ENCODE assay signal across 1 cellular context in genomic region chr1:19882111-19883071, GRCh38.
A peak's percentile ranks its signal among the peaks of the same experiment; 100 is the strongest.
TF ChIP-seq lines count a peak whose summit lies in the region.

OTUD3 (plus strand) TSS chr1:19882395; CDS start chr1:19882514, 119 bp downstream.

TF ChIP-seq in K562, 482 proteins besides CTCF, POLR2A, EP300 and RAD21 (continued from another document and continues in another):
- TF ChIP-seq ELF2 (CRISPR knock-in tag; IDR thresholded peaks at IDR 0.05) (no peak), FOXK2 (conservative IDR thresholded peaks at IDR 0.05 in 1 of 2, IDR thresholded peaks at IDR 0.05 in 1 of 2; ENCODE audit: low read depth in 2 of 2) (0 out of 4 replicates have a peak, but pooled peaks of 1 of the 2 experiments have one; percentile 40), MYNN (IDR thresholded peaks at IDR 0.05) (0 out of 2 replicates have a peak, but pooled peaks have one; percentile 44), MYNN (CRISPR knock-in tag; IDR thresholded peaks at IDR 0.05) (no peak), HDAC3 (IDR thresholded peaks at IDR 0.05; ENCODE audit: borderline replicate concordance, partially characterized antibody) (peak; percentile 17), ZEB2 (IDR thresholded peaks at IDR 0.05) (no peak), ZBTB1 (CRISPR knock-in tag; IDR thresholded peaks at IDR 0.05; ENCODE audit: borderline replicate concordance, low read depth) (peak; percentile 73; the same call in 1 of the 2 replicates), GATAD2B (IDR thresholded peaks at IDR 0.05; ENCODE audit: borderline replicate concordance) (no peak; the same call in 1 of the 2 replicates), TCF3 (CRISPR knock-in tag; IDR thresholded peaks at IDR 0.05) (peak; percentile 21; the same call in 1 of the 2 replicates), NR2C2 (CRISPR knock-in tag; IDR thresholded peaks at IDR 0.05) (no peak), NR2C2 (tag; IDR thresholded peaks at IDR 0.05) (no peak; the same call in 1 of the 2 replicates), SREBF2 (CRISPR knock-in tag; IDR thresholded peaks at IDR 0.05) (no peak), SMAD4 (CRISPR knock-in tag; conservative IDR thresholded peaks at IDR 0.05) (peak; percentile 63), BCL6 (CRISPR knock-in tag; IDR thresholded peaks at IDR 0.05) (no peak), CCNT2 (IDR thresholded peaks at IDR 0.05; ENCODE audit: borderline replicate concordance, extremely low read depth, insufficient read length, low read depth, low read length) (peak; percentile 50), ZNF274 (IDR thresholded peaks at IDR 0.05; ENCODE audit: borderline replicate concordance, low read depth, low read length) (no peak), ZNF75A (CRISPR knock-in tag; IDR thresholded peaks at IDR 0.05) (no peak), SMAD3 (CRISPR knock-in tag; conservative IDR thresholded peaks at IDR 0.05) (no peak), PYGO2 (tag; IDR thresholded peaks at IDR 0.05) (no peak), PCBP2 (IDR thresholded peaks at IDR 0.05; ENCODE audit: low read depth, low read length, poor library complexity, severe bottlenecking) (no peak), SMARCE1 (IDR thresholded peaks at IDR 0.05) (no peak), NR4A1 (CRISPR knock-in tag; IDR thresholded peaks at IDR 0.05) (0 out of 2 replicates have a peak, but pooled peaks have one; percentile 70), NR4A1 (tag; IDR thresholded peaks at IDR 0.05) (no peak), SMAD2 (IDR thresholded peaks at IDR 0.05; ENCODE audit: low read depth, low read length) (no peak), E2F3 (CRISPR knock-in tag; IDR thresholded peaks at IDR 0.05) (peak; percentile 59; the same call in 1 of the 2 replicates), ZNF696 (CRISPR knock-in tag; conservative IDR thresholded peaks at IDR 0.05) (no peak), JUNB (CRISPR knock-in tag; conservative IDR thresholded peaks at IDR 0.05) (no peak), PHB (CRISPR knock-in tag; IDR thresholded peaks at IDR 0.05) (no peak), ZNF436 (CRISPR knock-in tag; IDR thresholded peaks at IDR 0.05) (no peak), ATF3 (IDR thresholded peaks at IDR 0.05) (no peak), ATF3 (CRISPR knock-in tag; conservative IDR thresholded peaks at IDR 0.05) (peak; percentile 75), PPARD (CRISPR knock-in tag; IDR thresholded peaks at IDR 0.05) (no peak), ATF1 (CRISPR knock-in tag; IDR thresholded peaks at IDR 0.05) (no peak), ATF1 (tag; IDR thresholded peaks at IDR 0.05) (peak; percentile 79), SMARCC2 (IDR thresholded peaks at IDR 0.05; ENCODE audit: low read depth) (no peak; the same call in 1 of the 2 replicates), HLTF (IDR thresholded peaks at IDR 0.05) (no peak), NCOA2 (IDR thresholded peaks at IDR 0.05; ENCODE audit: partially characterized antibody in 2 of 2) (no peak), KHSRP (IDR thresholded peaks at IDR 0.05) (no peak), SMAD1 (IDR thresholded peaks at IDR 0.05; ENCODE audit: low read depth, low read length, partially characterized antibody) (peak; percentile 48), HNRNPK (IDR thresholded peaks at IDR 0.05; ENCODE audit: low read depth, low read length, poor library complexity, severe bottlenecking) (no peak), WHSC1 (IDR thresholded peaks at IDR 0.05; ENCODE audit: low read length) (no peak), ETV5 (CRISPR knock-in tag; IDR thresholded peaks at IDR 0.05; ENCODE audit: low read depth) (0 out of 2 replicates have a peak, but pooled peaks have one; percentile 12), MAZ (CRISPR knock-in tag; conservative IDR thresholded peaks at IDR 0.05 in 1 of 2, IDR thresholded peaks at IDR 0.05 in 1 of 2) (peak; percentile 59 to 70; a peak in 3 of 4 replicates), CBX8 (IDR thresholded peaks at IDR 0.05; ENCODE audit: borderline replicate concordance, extremely low read depth, low read depth, low read length, poor library complexity, severe bottlenecking) (no peak), PHF21A (IDR thresholded peaks at IDR 0.05; ENCODE audit: borderline replicate concordance, low read depth) (no peak), KDM4B (IDR thresholded peaks at IDR 0.05; ENCODE audit: borderline replicate concordance in 2 of 2, low read depth in 1 of 2) (no peak), HMGN3 (IDR thresholded peaks at IDR 0.05; ENCODE audit: borderline replicate concordance, extremely low read depth, insufficient read length, low read depth, low read length) (peak; percentile 14), REST (CRISPR knock-in tag; IDR thresholded peaks at IDR 0.05; ENCODE audit: low read depth) (peak; percentile 77)
- TF ChIP-seq, protein P1, sequence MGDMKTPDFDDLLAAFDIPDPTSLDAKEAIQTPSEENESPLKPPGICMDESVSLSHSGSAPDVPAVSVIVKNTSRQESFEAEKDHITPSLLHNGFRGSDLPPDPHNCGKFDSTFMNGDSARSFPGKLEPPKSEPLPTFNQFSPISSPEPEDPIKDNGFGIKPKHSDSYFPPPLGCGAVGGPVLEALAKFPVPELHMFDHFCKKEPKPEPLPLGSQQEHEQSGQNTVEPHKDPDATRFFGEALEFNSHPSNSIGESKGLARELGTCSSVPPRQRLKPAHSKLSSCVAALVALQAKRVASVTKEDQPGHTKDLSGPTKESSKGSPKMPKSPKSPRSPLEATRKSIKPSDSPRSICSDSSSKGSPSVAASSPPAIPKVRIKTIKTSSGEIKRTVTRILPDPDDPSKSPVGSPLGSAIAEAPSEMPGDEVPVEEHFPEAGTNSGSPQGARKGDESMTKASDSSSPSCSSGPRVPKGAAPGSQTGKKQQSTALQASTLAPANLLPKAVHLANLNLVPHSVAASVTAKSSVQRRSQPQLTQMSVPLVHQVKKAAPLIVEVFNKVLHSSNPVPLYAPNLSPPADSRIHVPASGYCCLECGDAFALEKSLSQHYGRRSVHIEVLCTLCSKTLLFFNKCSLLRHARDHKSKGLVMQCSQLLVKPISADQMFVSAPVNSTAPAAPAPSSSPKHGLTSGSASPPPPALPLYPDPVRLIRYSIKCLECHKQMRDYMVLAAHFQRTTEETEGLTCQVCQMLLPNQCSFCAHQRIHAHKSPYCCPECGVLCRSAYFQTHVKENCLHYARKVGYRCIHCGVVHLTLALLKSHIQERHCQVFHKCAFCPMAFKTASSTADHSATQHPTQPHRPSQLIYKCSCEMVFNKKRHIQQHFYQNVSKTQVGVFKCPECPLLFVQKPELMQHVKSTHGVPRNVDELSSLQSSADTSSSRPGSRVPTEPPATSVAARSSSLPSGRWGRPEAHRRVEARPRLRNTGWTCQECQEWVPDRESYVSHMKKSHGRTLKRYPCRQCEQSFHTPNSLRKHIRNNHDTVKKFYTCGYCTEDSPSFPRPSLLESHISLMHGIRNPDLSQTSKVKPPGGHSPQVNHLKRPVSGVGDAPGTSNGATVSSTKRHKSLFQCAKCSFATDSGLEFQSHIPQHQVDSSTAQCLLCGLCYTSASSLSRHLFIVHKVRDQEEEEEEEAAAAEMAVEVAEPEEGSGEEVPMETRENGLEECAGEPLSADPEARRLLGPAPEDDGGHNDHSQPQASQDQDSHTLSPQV (IDR thresholded peaks at IDR 0.05), result peak; percentile 30; the same call in 1 of the 2 replicates
- TF ChIP-seq, protein P2, sequence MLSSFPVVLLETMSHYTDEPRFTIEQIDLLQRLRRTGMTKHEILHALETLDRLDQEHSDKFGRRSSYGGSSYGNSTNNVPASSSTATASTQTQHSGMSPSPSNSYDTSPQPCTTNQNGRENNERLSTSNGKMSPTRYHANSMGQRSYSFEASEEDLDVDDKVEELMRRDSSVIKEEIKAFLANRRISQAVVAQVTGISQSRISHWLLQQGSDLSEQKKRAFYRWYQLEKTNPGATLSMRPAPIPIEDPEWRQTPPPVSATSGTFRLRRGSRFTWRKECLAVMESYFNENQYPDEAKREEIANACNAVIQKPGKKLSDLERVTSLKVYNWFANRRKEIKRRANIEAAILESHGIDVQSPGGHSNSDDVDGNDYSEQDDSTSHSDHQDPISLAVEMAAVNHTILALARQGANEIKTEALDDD (IDR thresholded peaks at IDR 0.05), result no peak
- TF ChIP-seq, protein P3, sequence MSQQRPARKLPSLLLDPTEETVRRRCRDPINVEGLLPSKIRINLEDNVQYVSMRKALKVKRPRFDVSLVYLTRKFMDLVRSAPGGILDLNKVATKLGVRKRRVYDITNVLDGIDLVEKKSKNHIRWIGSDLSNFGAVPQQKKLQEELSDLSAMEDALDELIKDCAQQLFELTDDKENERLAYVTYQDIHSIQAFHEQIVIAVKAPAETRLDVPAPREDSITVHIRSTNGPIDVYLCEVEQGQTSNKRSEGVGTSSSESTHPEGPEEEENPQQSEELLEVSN (IDR thresholded peaks at IDR 0.05; ENCODE audit: borderline replicate concordance in 1 of 2, extremely low read depth in 1 of 2, insufficient read depth in 1 of 2, insufficient read length in 1 of 2, low read depth in 1 of 2, low read length in 1 of 2, poor library complexity in 1 of 2, severe bottlenecking in 1 of 2), result peak; percentile 79 to 92
- TF ChIP-seq, protein P4, sequence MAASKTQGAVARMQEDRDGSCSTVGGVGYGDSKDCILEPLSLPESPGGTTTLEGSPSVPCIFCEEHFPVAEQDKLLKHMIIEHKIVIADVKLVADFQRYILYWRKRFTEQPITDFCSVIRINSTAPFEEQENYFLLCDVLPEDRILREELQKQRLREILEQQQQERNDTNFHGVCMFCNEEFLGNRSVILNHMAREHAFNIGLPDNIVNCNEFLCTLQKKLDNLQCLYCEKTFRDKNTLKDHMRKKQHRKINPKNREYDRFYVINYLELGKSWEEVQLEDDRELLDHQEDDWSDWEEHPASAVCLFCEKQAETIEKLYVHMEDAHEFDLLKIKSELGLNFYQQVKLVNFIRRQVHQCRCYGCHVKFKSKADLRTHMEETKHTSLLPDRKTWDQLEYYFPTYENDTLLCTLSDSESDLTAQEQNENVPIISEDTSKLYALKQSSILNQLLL (CRISPR knock-in tag; IDR thresholded peaks at IDR 0.05; ENCODE audit: borderline replicate concordance), result no peak
- TF ChIP-seq, protein P5, sequence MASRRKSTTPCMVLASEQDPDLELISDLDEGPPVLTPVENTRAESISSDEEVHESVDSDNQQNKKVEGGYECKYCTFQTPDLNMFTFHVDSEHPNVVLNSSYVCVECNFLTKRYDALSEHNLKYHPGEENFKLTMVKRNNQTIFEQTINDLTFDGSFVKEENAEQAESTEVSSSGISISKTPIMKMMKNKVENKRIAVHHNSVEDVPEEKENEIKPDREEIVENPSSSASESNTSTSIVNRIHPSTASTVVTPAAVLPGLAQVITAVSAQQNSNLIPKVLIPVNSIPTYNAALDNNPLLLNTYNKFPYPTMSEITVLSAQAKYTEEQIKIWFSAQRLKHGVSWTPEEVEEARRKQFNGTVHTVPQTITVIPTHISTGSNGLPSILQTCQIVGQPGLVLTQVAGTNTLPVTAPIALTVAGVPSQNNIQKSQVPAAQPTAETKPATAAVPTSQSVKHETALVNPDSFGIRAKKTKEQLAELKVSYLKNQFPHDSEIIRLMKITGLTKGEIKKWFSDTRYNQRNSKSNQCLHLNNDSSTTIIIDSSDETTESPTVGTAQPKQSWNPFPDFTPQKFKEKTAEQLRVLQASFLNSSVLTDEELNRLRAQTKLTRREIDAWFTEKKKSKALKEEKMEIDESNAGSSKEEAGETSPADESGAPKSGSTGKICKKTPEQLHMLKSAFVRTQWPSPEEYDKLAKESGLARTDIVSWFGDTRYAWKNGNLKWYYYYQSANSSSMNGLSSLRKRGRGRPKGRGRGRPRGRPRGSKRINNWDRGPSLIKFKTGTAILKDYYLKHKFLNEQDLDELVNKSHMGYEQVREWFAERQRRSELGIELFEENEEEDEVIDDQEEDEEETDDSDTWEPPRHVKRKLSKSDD (conservative IDR thresholded peaks at IDR 0.05; ENCODE audit: low read length), result peak; percentile 82; the same call in 1 of the 2 replicates
- TF ChIP-seq, protein P6, sequence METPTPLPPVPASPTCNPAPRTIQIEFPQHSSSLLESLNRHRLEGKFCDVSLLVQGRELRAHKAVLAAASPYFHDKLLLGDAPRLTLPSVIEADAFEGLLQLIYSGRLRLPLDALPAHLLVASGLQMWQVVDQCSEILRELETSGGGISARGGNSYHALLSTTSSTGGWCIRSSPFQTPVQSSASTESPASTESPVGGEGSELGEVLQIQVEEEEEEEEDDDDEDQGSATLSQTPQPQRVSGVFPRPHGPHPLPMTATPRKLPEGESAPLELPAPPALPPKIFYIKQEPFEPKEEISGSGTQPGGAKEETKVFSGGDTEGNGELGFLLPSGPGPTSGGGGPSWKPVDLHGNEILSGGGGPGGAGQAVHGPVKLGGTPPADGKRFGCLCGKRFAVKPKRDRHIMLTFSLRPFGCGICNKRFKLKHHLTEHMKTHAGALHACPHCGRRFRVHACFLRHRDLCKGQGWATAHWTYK (CRISPR knock-in tag; IDR thresholded peaks at IDR 0.05), result no peak; the same call in 1 of the 2 replicates
